Comparison of ENCODE assay signal across 18 cellular contexts in genomic region chr16:56417138-56417537, GRCh38. TPM values are rescaled to one million over a fixed set of nuclear protein-coding genes. Genes with fewer than 3 reads are reported as not detected.
DNase-seq lines count a peak whose midpoint lies in the region; ATAC-seq, FAIRE-seq and TF ChIP-seq lines count a peak whose summit lies in the region.
"Had no signal": no experiment of that assay in that cellular context is flagged by ENCODE, and none has a peak within 500 bp of the region (broad histone marks: within the 10 kb centered on the region; RNA-seq: fewer than 3 reads in every experiment).

No MANE protein-coding gene starts in this region.

- no peak overlapping the region for H3K27ac ChIP-seq in Karpas-422 (ENCODE audit: low read length)
- H3K27ac ChIP-seq in HepG2 (ENCODE audit: extremely low read length, insufficient read depth, low read length), result no peak overlapping the region

- H2AFZ ChIP-seq in Karpas-422 (ENCODE audit: low read length), result no peak overlapping the region
- H2AFZ ChIP-seq in Loucy (ENCODE audit: low read length), result no peak overlapping the region
- H2AFZ ChIP-seq in HepG2 (ENCODE audit: low read length), result no peak overlapping the region
- H2AFZ ChIP-seq: GM23338 had no signal

- DNase-seq in Karpas-422 (no peak), HepG2 (ENCODE audit: low spot score) (no peak), NCI-H526 (lab: John Stamatoyannopoulos, UW) (no peak), NCI-H2107 (lab: John Stamatoyannopoulos, UW) (no peak)
- DNase-seq: C1 segment of cervical spinal cord; Caco-2; CD4-positive, alpha-beta memory T cell; DMS153; DND-41; EL; GDM1; H9 had no signal

- H3K9me2 ChIP-seq in Karpas-422 (replicated peaks; ENCODE audit: insufficient read depth, low read length), result no peaks in the 10 kb centered on the region
- no peaks in the 10 kb centered on the region for H3K9me2 ChIP-seq in Loucy (replicated peaks; ENCODE audit: low read depth, low read length)

- no peak overlapping the region for H3K9ac ChIP-seq in Karpas-422 (ENCODE audit: low read length)
- no peak overlapping the region for H3K9ac ChIP-seq in Loucy (ENCODE audit: low read depth, low read length, poor library complexity, severe bottlenecking)
- no peak overlapping the region for H3K9ac ChIP-seq in HepG2 (ENCODE audit: insufficient read depth, low read depth, low read length)

- no peak for TF ChIP-seq RAD21 in HepG2 (CRISPR knock-in tag; IDR thresholded peaks at IDR 0.05)

- intact Hi-C loops in HepG2 (cut with micrococcal nuclease; ENCODE audit: unreplicated experiment), result no loop called here

- TF ChIP-seq POLR2A in HepG2 (IDR thresholded peaks at IDR 0.05; ENCODE audit: insufficient read depth in 1 of 2, low read depth in 2 of 2, low read length in 2 of 2), result no peak

- in situ Hi-C loops in HepG2 (cut with HindIII; ENCODE audit: extremely low pct_ligation_motif_present, low pct_unique_long_range_greater_than_20kb), result no loop called here

- TF ChIP-seq CTCF in Loucy (conservative IDR thresholded peaks at IDR 0.05; ENCODE audit: low read length), result no peak
- no peak for TF ChIP-seq CTCF in HepG2 (CRISPR knock-in tag; IDR thresholded peaks at IDR 0.05)

- peak overlapping the region; percentile 14 for H3K4me2 ChIP-seq in Karpas-422 (ENCODE audit: low read depth, low read length, poor library complexity, severe bottlenecking)
- H3K4me2 ChIP-seq in Loucy (ENCODE audit: low read depth, low read length, poor library complexity, severe bottlenecking), result peak overlapping the region; percentile 18
- no peak overlapping the region for H3K4me2 ChIP-seq in HepG2 (ENCODE audit: low read depth, low read length)
- H3K4me2 ChIP-seq: GM23338 had no signal

- ATAC-seq in HepG2 (no peak), GM21367 (IDR thresholded peaks at IDR 0.05; ENCODE audit: unreplicated experiment) (no peak)
- ATAC-seq: GM12878, GM23338, HCT116 had no signal

- H3K4me1 ChIP-seq in Karpas-422 (ENCODE audit: low read length), result peaks cover 56% of the 10 kb centered on the region
- H3K4me1 ChIP-seq in Loucy (ENCODE audit: insufficient read depth, low read length, poor library complexity, severe bottlenecking), result peaks cover 28% of the 10 kb centered on the region
- H3K4me1 ChIP-seq in HepG2 (ENCODE audit: insufficient read depth, low read length), result peaks cover 37% of the 10 kb centered on the region
- H3K4me1 ChIP-seq: Caco-2 had no signal

- H3K36me3 ChIP-seq in Karpas-422 (ENCODE audit: insufficient read depth, low read length) (no peaks in the 10 kb centered on the region; the same call in 1 of the 2 replicates), Loucy (ENCODE audit: insufficient read depth, low read length) (peaks cover 10% of the 10 kb centered on the region; the same call in 1 of the 2 replicates), HepG2 (replicated peaks in 1 of 2; ENCODE audit: control insufficient read depth in 1 of 2, insufficient read depth in 2 of 2, low read length in 2 of 2) (peaks cover 5 to 24% of the 10 kb centered on the region in 2 experiments)

- no TSS peak for BruUV-seq in HepG2 (replicated peaks; lab: Mats Ljungman, UMichigan)

- WGBS in HepG2 (ENCODE audit: low lambda C conversion rate), result 96% methylated on average over 4 of the region's 4 CpGs

- TF ChIP-seq EP300 in HepG2 (IDR thresholded peaks at IDR 0.05; ENCODE audit: low read depth in 2 of 2, low read length in 2 of 2) (no peak), HepG2 (CRISPR knock-in tag; IDR thresholded peaks at IDR 0.05; ENCODE audit: borderline replicate concordance) (no peak)

- H3K9me3 ChIP-seq in Karpas-422 (ENCODE audit: low read length), result no peaks in the 10 kb centered on the region
- no peaks in the 10 kb centered on the region for H3K9me3 ChIP-seq in Loucy (ENCODE audit: insufficient read depth, low read depth, low read length)
- H3K9me3 ChIP-seq in HepG2 (ENCODE audit: low read length), result no peaks in the 10 kb centered on the region
- H3K9me3 ChIP-seq: Caco-2 had no signal

- POLR2A ChIA-PET in HepG2 (lab: Yijun Ruan, JAX), result no interaction called here

- CTCF ChIA-PET in HepG2 (lab: Yijun Ruan, JAX; ENCODE audit: low intra/inter-chr PET ratio, low total read pairs), result no interaction called here

- H3K79me2 ChIP-seq in Karpas-422 (ENCODE audit: low read length), result peaks cover 98% of the 10 kb centered on the region
- H3K79me2 ChIP-seq in Loucy (ENCODE audit: insufficient read depth, low read length), result peaks cover 59% of the 10 kb centered on the region
- H3K79me2 ChIP-seq in HepG2 (ENCODE audit: insufficient read depth, low read length), result peaks cover 77% of the 10 kb centered on the region

- no peak for FAIRE-seq in HepG2 (lab: Jason Lieb, UNC)
- FAIRE-seq: GM12878, GM19239 had no signal

- no peak overlapping the region for H3K4me3 ChIP-seq in Karpas-422 (ENCODE audit: low read length)
- no peak overlapping the region for H3K4me3 ChIP-seq in Loucy (ENCODE audit: low read length, poor library complexity, severe bottlenecking)
- H3K4me3 ChIP-seq in HepG2 (replicated peaks in 1 of 3; ENCODE audit: insufficient read depth in 1 of 3, low read depth in 2 of 3, low read length in 3 of 3), result no peak overlapping the region
- H3K4me3 ChIP-seq: GM12878, GM23338 had no signal

- H3F3A ChIP-seq in Loucy (ENCODE audit: low read depth), result no peaks in the 10 kb centered on the region

- H3K27me3 ChIP-seq in Karpas-422 (ENCODE audit: low read length) (no peaks in the 10 kb centered on the region), Loucy (ENCODE audit: insufficient read depth, low read length, poor library complexity, severe bottlenecking) (no peaks in the 10 kb centered on the region), HepG2 (ENCODE audit: control insufficient read depth in 1 of 2, insufficient read depth in 2 of 2, low read length in 2 of 2) (no peaks in the 10 kb centered on the region)

- peaks cover 21% of the 10 kb centered on the region; the same call in 1 of the 2 replicates for H4K20me1 ChIP-seq in Karpas-422 (ENCODE audit: insufficient read depth, low read depth, low read length)
- peaks cover 36% of the 10 kb centered on the region for H4K20me1 ChIP-seq in Loucy (ENCODE audit: insufficient read depth, low read length, poor library complexity, severe bottlenecking)
- H4K20me1 ChIP-seq in HepG2 (ENCODE audit: insufficient read depth, low read length), result peaks cover under 1% of the 10 kb centered on the region; the same call in 1 of the 2 replicates

RNA-seq across cellular contexts. Expression of gene AMFR, which starts 8.2 kb away (rescaled TPM):
- 243 and 284 TPM in 2 replicates for total RNA-seq in Karpas-422 (2014; rRNA removed; shearing (Covaris generic); ENCODE audit: low replicate concordance)
- total RNA-seq in HepG2 (2016; rRNA removed; fragmentation: Illumina TruSeq; extraction: Trizol), result 80.0 and 108 TPM in 2 replicates
- 55.3 and 57.1 TPM in 2 replicates for total RNA-seq in HepG2 (2016; cell fraction: cytosol; rRNA removed; fragmentation: Illumina TruSeq; extraction: Trizol; ENCODE audit: low read depth)
- 75.8 and 107 TPM in 2 replicates for total RNA-seq in HepG2 (2016; cell fraction: insoluble cytoplasmic fraction; rRNA removed; fragmentation: Illumina TruSeq; extraction: Trizol)
- total RNA-seq in HepG2 (2016; cell fraction: membrane; rRNA removed; fragmentation: Illumina TruSeq; extraction: Trizol), result 115 and 121 TPM in 2 replicates
- 88.4 and 97.8 TPM in 2 replicates for total RNA-seq in HepG2 (2016; cell fraction: nucleus; rRNA removed; fragmentation: Illumina TruSeq; extraction: Trizol)
- 52.9 and 65.3 TPM in 2 replicates for polyA plus RNA-seq in HepG2 (2011; rRNA removed)
- 73.6 and 88.0 TPM in 2 replicates for polyA plus RNA-seq in HepG2 (2011; cell fraction: cytosol; rRNA removed)
- 63.5 and 69.1 TPM in 2 replicates for polyA plus RNA-seq in HepG2 (2011; cell fraction: nucleus; rRNA removed)
- polyA plus RNA-seq in HepG2 (2012), result 68.8 and 77.0 TPM in 2 replicates
- polyA plus RNA-seq in HepG2 (2016; cell fraction: cytosol; fragmentation: Illumina TruSeq; extraction: Trizol; ENCODE audit: low read depth), result 27.7 and 29.0 TPM in 2 replicates
- polyA plus RNA-seq in HepG2 (2016; cell fraction: insoluble cytoplasmic fraction; fragmentation: Illumina TruSeq; extraction: Trizol; ENCODE audit: low read depth), result 47.4 and 56.2 TPM in 2 replicates
- 56.5 and 62.9 TPM in 2 replicates for polyA plus RNA-seq in HepG2 (2016; cell fraction: membrane; fragmentation: Illumina TruSeq; extraction: Trizol; ENCODE audit: low read depth)
- polyA plus RNA-seq in HepG2 (2016; cell fraction: nucleus; fragmentation: Illumina TruSeq; extraction: Trizol; ENCODE audit: insufficient read depth, low read depth), result 75.6 and 79.3 TPM in 2 replicates
- 174 and 688 TPM in 2 replicates for polyA minus RNA-seq in HepG2 (2011; rRNA and poly(A)+ RNA removed; ENCODE audit: low replicate concordance)
- 186 and 219 TPM in 2 replicates for polyA minus RNA-seq in HepG2 (2011; cell fraction: cytosol; rRNA and poly(A)+ RNA removed)
- polyA minus RNA-seq in HepG2 (2011; cell fraction: nucleus; rRNA and poly(A)+ RNA removed), result 164 and 181 TPM in 2 replicates

RNA-seq across cellular contexts. Expression of gene NUDT21, which starts 34.0 kb away (rescaled TPM):
- 73.2 and 170 TPM in 2 replicates for total RNA-seq in Karpas-422 (2014; rRNA removed; shearing (Covaris generic); ENCODE audit: low replicate concordance)
- 210 and 320 TPM in 2 replicates for total RNA-seq in HepG2 (2016; rRNA removed; fragmentation: Illumina TruSeq; extraction: Trizol)
- total RNA-seq in HepG2 (2016; cell fraction: cytosol; rRNA removed; fragmentation: Illumina TruSeq; extraction: Trizol; ENCODE audit: low read depth), result 59.7 and 74.4 TPM in 2 replicates
- total RNA-seq in HepG2 (2016; cell fraction: insoluble cytoplasmic fraction; rRNA removed; fragmentation: Illumina TruSeq; extraction: Trizol), result 213 and 328 TPM in 2 replicates
- total RNA-seq in HepG2 (2016; cell fraction: membrane; rRNA removed; fragmentation: Illumina TruSeq; extraction: Trizol), result 88.9 and 94.1 TPM in 2 replicates
- 86.2 and 94.1 TPM in 2 replicates for total RNA-seq in HepG2 (2016; cell fraction: nucleus; rRNA removed; fragmentation: Illumina TruSeq; extraction: Trizol)
- polyA plus RNA-seq in HepG2 (2011; rRNA removed), result 162 and 177 TPM in 2 replicates
- 66.5 and 107 TPM in 2 replicates for polyA plus RNA-seq in HepG2 (2011; cell fraction: cytosol; rRNA removed)
- polyA plus RNA-seq in HepG2 (2011; cell fraction: nucleus; rRNA removed), result 51.0 and 61.4 TPM in 2 replicates
- 136 and 140 TPM in 2 replicates for polyA plus RNA-seq in HepG2 (2012)
- 77.0 and 85.0 TPM in 2 replicates for polyA plus RNA-seq in HepG2 (2016; cell fraction: cytosol; fragmentation: Illumina TruSeq; extraction: Trizol; ENCODE audit: low read depth)
- polyA plus RNA-seq in HepG2 (2016; cell fraction: insoluble cytoplasmic fraction; fragmentation: Illumina TruSeq; extraction: Trizol; ENCODE audit: low read depth), result 268 and 272 TPM in 2 replicates
- polyA plus RNA-seq in HepG2 (2016; cell fraction: membrane; fragmentation: Illumina TruSeq; extraction: Trizol; ENCODE audit: low read depth), result 76.9 and 88.0 TPM in 2 replicates
- polyA plus RNA-seq in HepG2 (2016; cell fraction: nucleus; fragmentation: Illumina TruSeq; extraction: Trizol; ENCODE audit: insufficient read depth, low read depth), result 92.2 and 106 TPM in 2 replicates
- 103 and 183 TPM in 2 replicates for polyA minus RNA-seq in HepG2 (2011; rRNA and poly(A)+ RNA removed; ENCODE audit: low replicate concordance)
- polyA minus RNA-seq in HepG2 (2011; cell fraction: cytosol; rRNA and poly(A)+ RNA removed), result 89.5 and 101 TPM in 2 replicates
- polyA minus RNA-seq in HepG2 (2011; cell fraction: nucleus; rRNA and poly(A)+ RNA removed), result 81.6 and 84.1 TPM in 2 replicates

RNA-seq across cellular contexts. Expression of gene OGFOD1, which starts 34.2 kb away (rescaled TPM):
- total RNA-seq in Karpas-422 (2014; rRNA removed; shearing (Covaris generic); ENCODE audit: low replicate concordance), result 51.9 and 61.0 TPM in 2 replicates
- total RNA-seq in HepG2 (2016; rRNA removed; fragmentation: Illumina TruSeq; extraction: Trizol), result 81.3 and 160 TPM in 2 replicates
- 6.6 and 8.4 TPM in 2 replicates for total RNA-seq in HepG2 (2016; cell fraction: cytosol; rRNA removed; fragmentation: Illumina TruSeq; extraction: Trizol; ENCODE audit: low read depth)
- 86.8 and 157 TPM in 2 replicates for total RNA-seq in HepG2 (2016; cell fraction: insoluble cytoplasmic fraction; rRNA removed; fragmentation: Illumina TruSeq; extraction: Trizol)
- 20.3 and 27.2 TPM in 2 replicates for total RNA-seq in HepG2 (2016; cell fraction: membrane; rRNA removed; fragmentation: Illumina TruSeq; extraction: Trizol)
- total RNA-seq in HepG2 (2016; cell fraction: nucleus; rRNA removed; fragmentation: Illumina TruSeq; extraction: Trizol), result 53.7 and 58.7 TPM in 2 replicates
- polyA plus RNA-seq in HepG2 (2011; rRNA removed), result 31.1 and 35.2 TPM in 2 replicates
- polyA plus RNA-seq in HepG2 (2011; cell fraction: cytosol; rRNA removed), result 20.7 and 32.8 TPM in 2 replicates
- polyA plus RNA-seq in HepG2 (2011; cell fraction: nucleus; rRNA removed), result 11.1 and 14.6 TPM in 2 replicates
- polyA plus RNA-seq in HepG2 (2012), result 44.7 and 68.7 TPM in 2 replicates
- 6.1 and 7.5 TPM in 2 replicates for polyA plus RNA-seq in HepG2 (2016; cell fraction: cytosol; fragmentation: Illumina TruSeq; extraction: Trizol; ENCODE audit: low read depth)
- 139 and 141 TPM in 2 replicates for polyA plus RNA-seq in HepG2 (2016; cell fraction: insoluble cytoplasmic fraction; fragmentation: Illumina TruSeq; extraction: Trizol; ENCODE audit: low read depth)
- polyA plus RNA-seq in HepG2 (2016; cell fraction: membrane; fragmentation: Illumina TruSeq; extraction: Trizol; ENCODE audit: low read depth), result 14.8 and 18.5 TPM in 2 replicates
- polyA plus RNA-seq in HepG2 (2016; cell fraction: nucleus; fragmentation: Illumina TruSeq; extraction: Trizol; ENCODE audit: insufficient read depth, low read depth), result 48.7 and 52.3 TPM in 2 replicates
- 28.6 and 57.3 TPM in 2 replicates for polyA minus RNA-seq in HepG2 (2011; rRNA and poly(A)+ RNA removed; ENCODE audit: low replicate concordance)
- 24.4 and 40.4 TPM in 2 replicates for polyA minus RNA-seq in HepG2 (2011; cell fraction: cytosol; rRNA and poly(A)+ RNA removed)
- 61.2 and 74.1 TPM in 2 replicates for polyA minus RNA-seq in HepG2 (2011; cell fraction: nucleus; rRNA and poly(A)+ RNA removed)
